20 cellular contexts compared by ENCODE assay signal in the genomic region with DNA sequence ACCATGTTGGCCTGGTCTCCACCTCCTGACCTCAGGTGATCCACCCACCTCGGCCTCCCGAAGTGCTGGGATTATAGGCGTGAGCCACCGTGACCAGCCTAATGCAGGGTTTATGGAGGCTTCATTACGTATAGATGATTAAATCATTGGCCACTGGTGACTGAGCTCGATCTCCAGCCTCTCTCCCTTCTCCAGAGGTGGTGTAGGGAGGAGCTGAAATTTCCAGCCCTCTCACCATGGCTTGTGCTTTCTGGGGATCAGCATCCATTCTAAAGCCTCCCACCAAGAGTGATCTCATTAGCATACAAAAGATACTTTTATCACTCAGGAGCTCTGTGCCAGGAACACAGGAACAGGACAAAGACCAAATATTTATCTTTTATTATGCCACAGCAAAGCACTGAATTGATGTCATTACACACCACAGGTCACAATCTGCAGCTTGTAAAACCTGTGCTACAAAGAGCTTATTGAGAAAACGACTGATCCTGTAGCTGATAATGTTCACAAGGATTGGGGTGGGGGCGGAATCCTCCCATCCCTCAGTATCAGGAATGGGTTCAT. TPM values are rescaled to one million over a fixed set of nuclear protein-coding genes. Genes with fewer than 3 reads are reported as not detected.
DNase-seq lines count a peak whose midpoint lies in the region; ATAC-seq and TF ChIP-seq lines count a peak whose summit lies in the region.
"Had no signal": no experiment of that assay in that cellular context is flagged by ENCODE, and none has a peak within 500 bp of the region (broad histone marks: within the 10 kb centered on the region; RNA-seq: fewer than 3 reads in every experiment).

No MANE protein-coding gene starts in this region.

- DNase-seq in NCI-H1417 (lab: John Stamatoyannopoulos, UW) (peak in 2 of 3 experiments; percentile 32 to 56), NCI-H1417 treated with DMSO at 0.1 percent for 48 hours (lab: John Stamatoyannopoulos, UW) (no peak), NT2/D1 (ENCODE audit: low read depth, low spot score) (peak; percentile 55), testis (peak; percentile 23), GM03348 (ENCODE audit: low spot score) (no peak), heart right ventricle (no peak), iPS-NIHi7 (ENCODE audit: extremely low spot score) (no peak)
- DNase-seq: 8988T, amniotic stem cell, C1 segment of cervical spinal cord, DMS53, KG1, naive B cell, NCI-H1105, NCI-H510A treated with DMSO at 0.1 percent for 48 hours, spleen, SW 1271, upper lobe of left lung had no signal

- H3K4me3 ChIP-seq in NT2/D1 (ENCODE audit: insufficient read length, low read depth) (no peak overlapping the region), iPS-20b (ENCODE audit: low read length) (peak overlapping the region; percentile 15; the same call in 1 of the 2 replicates), testis (no peak overlapping the region), heart right ventricle (no peak overlapping the region)
- H3K4me3 ChIP-seq: spleen, upper lobe of left lung had no signal

- TF ChIP-seq CTCF in testis (IDR thresholded peaks at IDR 0.05), result no peak
- no peak for TF ChIP-seq CTCF in heart right ventricle (IDR thresholded peaks at IDR 0.05)

- peaks cover 8% of the 10 kb centered on the region for H3K36me3 ChIP-seq in NT2/D1 (ENCODE audit: insufficient read depth, insufficient read length, low read length)
- peaks cover 6% of the 10 kb centered on the region for H3K36me3 ChIP-seq in iPS-20b (ENCODE audit: insufficient read depth, low read depth, low read length)
- no peaks in the 10 kb centered on the region for H3K36me3 ChIP-seq in testis (ENCODE audit: low read depth, missing control alignments)
- no peaks in the 10 kb centered on the region for H3K36me3 ChIP-seq in heart right ventricle
- H3K36me3 ChIP-seq: spleen, upper lobe of left lung had no signal

- no peak for TF ChIP-seq POLR2A in testis (IDR thresholded peaks at IDR 0.05)

- peaks cover 23% of the 10 kb centered on the region; the same call in 1 of the 2 replicates for H3K9me3 ChIP-seq in NT2/D1 (ENCODE audit: insufficient read depth, low read length)
- peaks cover 10% of the 10 kb centered on the region; the same call in 1 of the 2 replicates for H3K9me3 ChIP-seq in iPS-20b (ENCODE audit: insufficient read depth, low read depth, low read length)
- no peaks in the 10 kb centered on the region for H3K9me3 ChIP-seq in testis
- H3K9me3 ChIP-seq in heart right ventricle, result peaks cover 0 to 18% (median 0%) of the 10 kb centered on the region in 11 donors

- H3K9ac ChIP-seq in NT2/D1 (ENCODE audit: insufficient read length, low read depth), result no peak overlapping the region
- peak overlapping the region; percentile 59; the same call in 1 of the 2 replicates for H3K9ac ChIP-seq in iPS-20b (ENCODE audit: low read depth, low read length)

- H3K27me3 ChIP-seq in NT2/D1 (ENCODE audit: insufficient read depth, insufficient read length) (no peaks in the 10 kb centered on the region), iPS-20b (ENCODE audit: insufficient read depth, low read length) (no peaks in the 10 kb centered on the region), testis (no peaks in the 10 kb centered on the region), heart right ventricle (no peaks in the 10 kb centered on the region)
- H3K27me3 ChIP-seq: spleen, upper lobe of left lung had no signal

- 73 to 75% methylated on average over 8 of the region's 8 CpGs for WGBS in testis, 2 donors
- 76 to 81% methylated on average over 8 of the region's 8 CpGs for WGBS in heart right ventricle, 2 donors

- H3K4me1 ChIP-seq in NT2/D1 (ENCODE audit: insufficient read depth, insufficient read length) (no peaks in the 10 kb centered on the region), iPS-20b (ENCODE audit: insufficient read depth, low read length) (peaks cover 6% of the 10 kb centered on the region; the same call in 1 of the 2 replicates), testis (no peaks in the 10 kb centered on the region), heart right ventricle (no peaks in the 10 kb centered on the region)
- H3K4me1 ChIP-seq: spleen, upper lobe of left lung had no signal

- no peak overlapping the region for H3K27ac ChIP-seq in iPS-20b (ENCODE audit: low read length)
- no peak overlapping the region for H3K27ac ChIP-seq in testis
- H3K27ac ChIP-seq in heart right ventricle, result no peak overlapping the region
- H3K27ac ChIP-seq: spleen, upper lobe of left lung had no signal

- intact Hi-C loops in testis (cut with DNase I; ENCODE audit: low total_unique reads), result no loop called here
- intact Hi-C loops in heart right ventricle (cut with DNase I), result no loop called here

- ATAC-seq in heart right ventricle, result no peak
- ATAC-seq: stimulated activated memory B cell treated with anti-CD40 and anti-IgM and Interleukin-4, amounts not matched to agents 10 μg/mL and 1 μg/mL and 100 μg/mL, for 72 hours had no signal

RNA-seq across cellular contexts. Expression of a gene that starts 32.4 kb away (rescaled TPM):
- total RNA-seq in testis, result 1 to 10 TPM; 3.5 to 8.1 TPM
- 4.0 TPM for polyA plus RNA-seq in testis (ENCODE audit: insufficient read depth, low read depth, low replicate concordance)
- 1 to 10 TPM in 6 of 10 donors, under 1 TPM in 4; 0.33 to 2.1 (median 1.2) TPM for total RNA-seq in heart right ventricle
- polyA plus RNA-seq in heart right ventricle, result under 1 TPM; 0.68 to 0.95 TPM

RNA-seq across cellular contexts. Expression of a gene that starts 48.7 kb away (rescaled TPM):
- 10 to 100 TPM; 13.1 to 14.2 TPM for total RNA-seq in testis
- polyA plus RNA-seq in testis (ENCODE audit: insufficient read depth, low read depth, low replicate concordance), result 12.0 TPM
- 1 to 10 TPM; 4.5 to 7.4 (median 5.5) TPM for total RNA-seq in heart right ventricle
- 1 to 10 TPM; 3.1 to 4.1 TPM for polyA plus RNA-seq in heart right ventricle

Comparison
In these comparisons a context has a peak if more than half of its experiments do, and no peak if none do; other contexts are left out.
1. DNase-seq: peak in NCI-H1417 (2 of 3), NT2/D1 (single experiment) and testis (single experiment); none in NCI-H1417 treated with DMSO at 0.1 percent for 48 hours (single experiment), GM03348 (single experiment), heart right ventricle (0 of 2) and iPS-NIHi7 (single experiment).